Comparison of ENCODE assay signal across 1 cellular context in genomic region chr9:114397848-114398605, GRCh38.
TF ChIP-seq lines count a peak whose summit lies in the region.

No MANE protein-coding gene starts in this region.

TF ChIP-seq in HepG2, 621 proteins besides CTCF, POLR2A, EP300 and RAD21 (continued from another document):
- TF ChIP-seq CEBPZ (IDR thresholded peaks at IDR 0.05; ENCODE audit: low read length) (no peak), ZNF564 (CRISPR knock-in tag; IDR thresholded peaks at IDR 0.05) (peak; percentile 55; the same call in 1 of the 2 replicates), TAF15 (IDR thresholded peaks at IDR 0.05; ENCODE audit: low read depth, low read length, poor library complexity, severe bottlenecking) (no peak), GATAD1 (CRISPR knock-in tag; IDR thresholded peaks at IDR 0.05) (no peak), ZNF660 (CRISPR knock-in tag; IDR thresholded peaks at IDR 0.05; ENCODE audit: borderline replicate concordance, low read depth) (no peak), FOXP1 (IDR thresholded peaks at IDR 0.05) (no peak), FOXP1 (CRISPR knock-in tag; IDR thresholded peaks at IDR 0.05) (no peak), SP2 (CRISPR knock-in tag; IDR thresholded peaks at IDR 0.05) (peak; percentile 64), SALL1 (CRISPR knock-in tag; IDR thresholded peaks at IDR 0.05) (peak; percentile 24; the same call in 1 of the 2 replicates), MBD4 (IDR thresholded peaks at IDR 0.05; ENCODE audit: borderline replicate concordance, low read length) (no peak), ZBTB44 (CRISPR knock-in tag; IDR thresholded peaks at IDR 0.05) (no peak), SIN3B (IDR thresholded peaks at IDR 0.05; ENCODE audit: low read length) (no peak), WIZ (CRISPR knock-in tag; IDR thresholded peaks at IDR 0.05) (no peak), ZNF552 (CRISPR knock-in tag; IDR thresholded peaks at IDR 0.05; ENCODE audit: borderline replicate concordance) (no peak), FOXJ3 (CRISPR knock-in tag; IDR thresholded peaks at IDR 0.05; ENCODE audit: borderline replicate concordance) (no peak), ZNF737 (CRISPR knock-in tag; IDR thresholded peaks at IDR 0.05; ENCODE audit: borderline replicate concordance) (no peak), ATF7-NPFF (CRISPR knock-in tag; IDR thresholded peaks at IDR 0.05; ENCODE audit: low read depth) (no peak), ZFP41 (CRISPR knock-in tag; IDR thresholded peaks at IDR 0.05; ENCODE audit: borderline replicate concordance) (0 out of 2 replicates have a peak, but pooled peaks have one; percentile 15), YY1 (IDR thresholded peaks at IDR 0.05; ENCODE audit: insufficient read depth, insufficient replicate concordance, low read depth, low read length) (no peak), MYC (CRISPR knock-in tag; IDR thresholded peaks at IDR 0.05; ENCODE audit: borderline replicate concordance) (peak; percentile 43; the same call in 1 of the 2 replicates), KDM2A (CRISPR knock-in tag; IDR thresholded peaks at IDR 0.05; ENCODE audit: borderline replicate concordance, low read depth) (0 out of 2 replicates have a peak, but pooled peaks have one; percentile 42), MYPOP (CRISPR knock-in tag; IDR thresholded peaks at IDR 0.05) (peak; percentile 78), ZNF275 (CRISPR knock-in tag; IDR thresholded peaks at IDR 0.05; ENCODE audit: borderline replicate concordance) (no peak), RERE (CRISPR knock-in tag; IDR thresholded peaks at IDR 0.05; ENCODE audit: low read depth) (no peak), CBX5 (CRISPR knock-in tag; IDR thresholded peaks at IDR 0.05; ENCODE audit: borderline replicate concordance) (no peak), ARNT (IDR thresholded peaks at IDR 0.05) (no peak), ZNF569 (CRISPR knock-in tag; IDR thresholded peaks at IDR 0.05; ENCODE audit: borderline replicate concordance) (no peak), TCF7 (IDR thresholded peaks at IDR 0.05; ENCODE audit: low read depth) (no peak), NFRKB (IDR thresholded peaks at IDR 0.05) (no peak), ERF (CRISPR knock-in tag; IDR thresholded peaks at IDR 0.05) (peak; percentile 61), HNRNPK (IDR thresholded peaks at IDR 0.05; ENCODE audit: low read depth, low read length, poor library complexity, severe bottlenecking) (no peak)
- TF ChIP-seq, protein P1, sequence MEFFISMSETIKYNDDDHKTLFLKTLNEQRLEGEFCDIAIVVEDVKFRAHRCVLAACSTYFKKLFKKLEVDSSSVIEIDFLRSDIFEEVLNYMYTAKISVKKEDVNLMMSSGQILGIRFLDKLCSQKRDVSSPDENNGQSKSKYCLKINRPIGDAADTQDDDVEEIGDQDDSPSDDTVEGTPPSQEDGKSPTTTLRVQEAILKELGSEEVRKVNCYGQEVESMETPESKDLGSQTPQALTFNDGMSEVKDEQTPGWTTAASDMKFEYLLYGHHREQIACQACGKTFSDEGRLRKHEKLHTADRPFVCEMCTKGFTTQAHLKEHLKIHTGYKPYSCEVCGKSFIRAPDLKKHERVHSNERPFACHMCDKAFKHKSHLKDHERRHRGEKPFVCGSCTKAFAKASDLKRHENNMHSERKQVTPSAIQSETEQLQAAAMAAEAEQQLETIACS (CRISPR knock-in tag; IDR thresholded peaks at IDR 0.05), result no peak
- TF ChIP-seq, protein P2, sequence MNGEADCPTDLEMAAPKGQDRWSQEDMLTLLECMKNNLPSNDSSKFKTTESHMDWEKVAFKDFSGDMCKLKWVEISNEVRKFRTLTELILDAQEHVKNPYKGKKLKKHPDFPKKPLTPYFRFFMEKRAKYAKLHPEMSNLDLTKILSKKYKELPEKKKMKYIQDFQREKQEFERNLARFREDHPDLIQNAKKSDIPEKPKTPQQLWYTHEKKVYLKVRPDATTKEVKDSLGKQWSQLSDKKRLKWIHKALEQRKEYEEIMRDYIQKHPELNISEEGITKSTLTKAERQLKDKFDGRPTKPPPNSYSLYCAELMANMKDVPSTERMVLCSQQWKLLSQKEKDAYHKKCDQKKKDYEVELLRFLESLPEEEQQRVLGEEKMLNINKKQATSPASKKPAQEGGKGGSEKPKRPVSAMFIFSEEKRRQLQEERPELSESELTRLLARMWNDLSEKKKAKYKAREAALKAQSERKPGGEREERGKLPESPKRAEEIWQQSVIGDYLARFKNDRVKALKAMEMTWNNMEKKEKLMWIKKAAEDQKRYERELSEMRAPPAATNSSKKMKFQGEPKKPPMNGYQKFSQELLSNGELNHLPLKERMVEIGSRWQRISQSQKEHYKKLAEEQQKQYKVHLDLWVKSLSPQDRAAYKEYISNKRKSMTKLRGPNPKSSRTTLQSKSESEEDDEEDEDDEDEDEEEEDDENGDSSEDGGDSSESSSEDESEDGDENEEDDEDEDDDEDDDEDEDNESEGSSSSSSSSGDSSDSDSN (CRISPR knock-in tag; IDR thresholded peaks at IDR 0.05), result peak; percentile 24; the same call in 1 of the 2 replicates
- TF ChIP-seq, protein P3, sequence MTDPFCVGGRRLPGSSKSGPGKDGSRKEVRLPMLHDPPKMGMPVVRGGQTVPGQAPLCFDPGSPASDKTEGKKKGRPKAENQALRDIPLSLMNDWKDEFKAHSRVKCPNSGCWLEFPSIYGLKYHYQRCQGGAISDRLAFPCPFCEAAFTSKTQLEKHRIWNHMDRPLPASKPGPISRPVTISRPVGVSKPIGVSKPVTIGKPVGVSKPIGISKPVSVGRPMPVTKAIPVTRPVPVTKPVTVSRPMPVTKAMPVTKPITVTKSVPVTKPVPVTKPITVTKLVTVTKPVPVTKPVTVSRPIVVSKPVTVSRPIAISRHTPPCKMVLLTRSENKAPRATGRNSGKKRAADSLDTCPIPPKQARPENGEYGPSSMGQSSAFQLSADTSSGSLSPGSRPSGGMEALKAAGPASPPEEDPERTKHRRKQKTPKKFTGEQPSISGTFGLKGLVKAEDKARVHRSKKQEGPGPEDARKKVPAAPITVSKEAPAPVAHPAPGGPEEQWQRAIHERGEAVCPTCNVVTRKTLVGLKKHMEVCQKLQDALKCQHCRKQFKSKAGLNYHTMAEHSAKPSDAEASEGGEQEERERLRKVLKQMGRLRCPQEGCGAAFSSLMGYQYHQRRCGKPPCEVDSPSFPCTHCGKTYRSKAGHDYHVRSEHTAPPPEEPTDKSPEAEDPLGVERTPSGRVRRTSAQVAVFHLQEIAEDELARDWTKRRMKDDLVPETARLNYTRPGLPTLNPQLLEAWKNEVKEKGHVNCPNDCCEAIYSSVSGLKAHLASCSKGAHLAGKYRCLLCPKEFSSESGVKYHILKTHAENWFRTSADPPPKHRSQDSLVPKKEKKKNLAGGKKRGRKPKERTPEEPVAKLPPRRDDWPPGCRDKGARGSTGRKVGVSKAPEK (CRISPR knock-in tag; IDR thresholded peaks at IDR 0.05; ENCODE audit: borderline replicate concordance), result no peak
TF ChIP-seq in HepG2: peak in this region for 91.
